20 cellular contexts compared by ENCODE assay signal in genomic region chr7:79770970-79771369, GRCh38.
DNase-seq lines count a peak whose midpoint lies in the region; ATAC-seq and TF ChIP-seq lines count a peak whose summit lies in the region.
"Had no signal": no experiment of that assay in that cellular context is flagged by ENCODE, and none has a peak within 500 bp of the region (broad histone marks: within the 10 kb centered on the region; RNA-seq: fewer than 3 reads in every experiment).

No MANE protein-coding gene starts in this region.

- H3K36me3 Mint-ChIP-seq in mesothelial cell of epicardium: no peaks in the 10 kb centered on the region
- H3K36me3 Mint-ChIP-seq: CD14-positive monocyte; CD4-positive, alpha-beta memory T cell; CD4-positive, CD25-positive, alpha-beta regulatory T cell; CD8-positive, alpha-beta memory T cell had no signal

- no peak overlapping the region for H3K27ac ChIP-seq in MM.1S (ENCODE audit: low read length)
- H3K27ac ChIP-seq: 22Rv1, A549, BLaER1 had no signal

- no peaks in the 10 kb centered on the region for H3K27me3 ChIP-seq in MM.1S (replicated peaks; ENCODE audit: insufficient read depth, low read length)
- H3K27me3 ChIP-seq: BE2C, BLaER1 had no signal

- peaks cover 26% of the 10 kb centered on the region for H3K4me1 Mint-ChIP-seq in mesothelial cell of epicardium
- H3K4me1 Mint-ChIP-seq: CD4-positive, alpha-beta memory T cell; CD4-positive, CD25-positive, alpha-beta regulatory T cell; CD8-positive, alpha-beta memory T cell had no signal

- DNase-seq in NCI-H2171 treated with DMSO at 0.1 percent for 48 hours (lab: John Stamatoyannopoulos, UW) (peak; percentile 22), NCI-H2171 (lab: John Stamatoyannopoulos, UW) (no peak), MM.1S (peak; percentile 56), mesothelial cell of epicardium (ENCODE audit: low spot score in 2 of 2, unreplicated experiment in 2 of 2) (no peak), NOMO-1 treated with dmso at 0.1 percent for 144 hours (lab: John Stamatoyannopoulos, UW; ENCODE audit: unreplicated experiment) (no peak)
- DNase-seq: ACHN; BE2C; C1 segment of cervical spinal cord; CD4-positive, alpha-beta memory T cell; CD4-positive, CD25-positive, alpha-beta regulatory T cell; CD8-positive, alpha-beta memory T cell; COR-L47; DMS79 treated with DMSO at 0.1 percent for 48 hours; GF-D8 had no signal

- H4K20me1 ChIP-seq in MM.1S (ENCODE audit: insufficient read depth, low read length): no peaks in the 10 kb centered on the region
- H4K20me1 ChIP-seq: BLaER1 had no signal

- no peaks in the 10 kb centered on the region for H3K79me2 ChIP-seq in MM.1S (ENCODE audit: low read length)

- H3K27me3 Mint-ChIP-seq in mesothelial cell of epicardium (ENCODE audit: low read depth): no peaks in the 10 kb centered on the region
- H3K27me3 Mint-ChIP-seq: CD4-positive, alpha-beta memory T cell; CD4-positive, CD25-positive, alpha-beta regulatory T cell; CD8-positive, alpha-beta memory T cell had no signal

- no peak overlapping the region for H2AFZ ChIP-seq in MM.1S (ENCODE audit: low read length)

- H3K27ac Mint-ChIP-seq in mesothelial cell of epicardium: peak overlapping the region; percentile 39
- H3K27ac Mint-ChIP-seq: CD14-positive monocyte; CD4-positive, alpha-beta memory T cell; CD4-positive, CD25-positive, alpha-beta regulatory T cell; CD8-positive, alpha-beta memory T cell had no signal

- no peaks in the 10 kb centered on the region; the same call in 1 of the 2 replicates for H3K9me2 ChIP-seq in MM.1S (replicated peaks; ENCODE audit: insufficient read depth, low read length)

- H3K9me3 ChIP-seq in MM.1S (replicated peaks; ENCODE audit: insufficient read depth, low read length): no peaks in the 10 kb centered on the region
- H3K9me3 ChIP-seq: A549, BE2C had no signal

- no peak for ATAC-seq in GM19467 (IDR thresholded peaks at IDR 0.05; ENCODE audit: unreplicated experiment)
- no peak for ATAC-seq in GM21723 (IDR thresholded peaks at IDR 0.05; ENCODE audit: unreplicated experiment)
- ATAC-seq: A549 had no signal

- no peak overlapping the region for H3K4me3 Mint-ChIP-seq in mesothelial cell of epicardium
- H3K4me3 Mint-ChIP-seq: CD14-positive monocyte; CD4-positive, alpha-beta memory T cell; CD4-positive, CD25-positive, alpha-beta regulatory T cell; CD8-positive, alpha-beta memory T cell had no signal

- no peaks in the 10 kb centered on the region for H3K4me1 ChIP-seq in MM.1S (ENCODE audit: low read length)
- H3K4me1 ChIP-seq: A549, BE2C, BLaER1 had no signal

- H3K9ac ChIP-seq in MM.1S (ENCODE audit: low read length): no peak overlapping the region
- H3K9ac ChIP-seq: BLaER1 had no signal

- H3F3A ChIP-seq in MM.1S (ENCODE audit: insufficient read depth, low read length): no peaks in the 10 kb centered on the region

- no peaks in the 10 kb centered on the region for H3K9me3 Mint-ChIP-seq in mesothelial cell of epicardium

- TF ChIP-seq CTCF in MM.1S (IDR thresholded peaks at IDR 0.05; ENCODE audit: low read length) (no peak), mesothelial cell of epicardium (IDR thresholded peaks at IDR 0.05; ENCODE audit: unreplicated experiment) (no peak)

- no peaks in the 10 kb centered on the region for H3K36me3 ChIP-seq in MM.1S (replicated peaks; ENCODE audit: insufficient read depth, low read length)
- H3K36me3 ChIP-seq: BE2C, BLaER1 had no signal

- no peak overlapping the region for H3K4me2 ChIP-seq in MM.1S (ENCODE audit: low read depth, low read length)
- H3K4me2 ChIP-seq: A549, BLaER1 had no signal

- no peak overlapping the region for H3K4me3 ChIP-seq in MM.1S (ENCODE audit: low read length)
- H3K4me3 ChIP-seq: A549, BLaER1 had no signal

Comparison
In these comparisons a context has a peak if more than half of its experiments do, and no peak if none do; other contexts are left out.
1. DNase-seq: peak in NCI-H2171 treated with DMSO at 0.1 percent for 48 hours (single experiment) and MM.1S (single experiment); none in NCI-H2171 (single experiment), mesothelial cell of epicardium (0 of 2) and NOMO-1 treated with dmso at 0.1 percent for 144 hours (single experiment).